ENCODE assay signal across 2 cellular contexts in the genomic region with DNA sequence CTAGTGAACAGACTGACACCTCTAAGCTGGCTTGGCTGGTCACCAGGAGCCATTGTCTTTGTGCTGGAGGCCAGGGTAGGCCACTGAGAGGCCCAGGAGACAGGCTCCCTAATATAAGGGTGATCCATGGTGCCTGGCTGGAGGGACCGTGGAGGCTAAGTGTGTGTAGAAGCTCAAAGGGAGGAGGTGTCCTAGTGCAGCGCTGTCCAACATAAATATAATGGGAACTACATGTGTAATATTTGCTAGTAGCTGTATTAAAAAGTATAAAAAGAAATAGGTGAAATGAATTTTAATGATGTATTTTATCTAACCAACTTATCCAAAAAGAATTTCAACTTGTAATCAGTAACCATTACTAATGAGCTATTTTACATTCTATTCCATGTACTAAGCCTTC.
TF ChIP-seq lines count a peak whose summit lies in the region.

No MANE protein-coding gene starts in this region.

TF ChIP-seq in HEK293, 187 proteins besides CTCF, POLR2A, EP300 and RAD21:
- TF ChIP-seq, protein P1, sequence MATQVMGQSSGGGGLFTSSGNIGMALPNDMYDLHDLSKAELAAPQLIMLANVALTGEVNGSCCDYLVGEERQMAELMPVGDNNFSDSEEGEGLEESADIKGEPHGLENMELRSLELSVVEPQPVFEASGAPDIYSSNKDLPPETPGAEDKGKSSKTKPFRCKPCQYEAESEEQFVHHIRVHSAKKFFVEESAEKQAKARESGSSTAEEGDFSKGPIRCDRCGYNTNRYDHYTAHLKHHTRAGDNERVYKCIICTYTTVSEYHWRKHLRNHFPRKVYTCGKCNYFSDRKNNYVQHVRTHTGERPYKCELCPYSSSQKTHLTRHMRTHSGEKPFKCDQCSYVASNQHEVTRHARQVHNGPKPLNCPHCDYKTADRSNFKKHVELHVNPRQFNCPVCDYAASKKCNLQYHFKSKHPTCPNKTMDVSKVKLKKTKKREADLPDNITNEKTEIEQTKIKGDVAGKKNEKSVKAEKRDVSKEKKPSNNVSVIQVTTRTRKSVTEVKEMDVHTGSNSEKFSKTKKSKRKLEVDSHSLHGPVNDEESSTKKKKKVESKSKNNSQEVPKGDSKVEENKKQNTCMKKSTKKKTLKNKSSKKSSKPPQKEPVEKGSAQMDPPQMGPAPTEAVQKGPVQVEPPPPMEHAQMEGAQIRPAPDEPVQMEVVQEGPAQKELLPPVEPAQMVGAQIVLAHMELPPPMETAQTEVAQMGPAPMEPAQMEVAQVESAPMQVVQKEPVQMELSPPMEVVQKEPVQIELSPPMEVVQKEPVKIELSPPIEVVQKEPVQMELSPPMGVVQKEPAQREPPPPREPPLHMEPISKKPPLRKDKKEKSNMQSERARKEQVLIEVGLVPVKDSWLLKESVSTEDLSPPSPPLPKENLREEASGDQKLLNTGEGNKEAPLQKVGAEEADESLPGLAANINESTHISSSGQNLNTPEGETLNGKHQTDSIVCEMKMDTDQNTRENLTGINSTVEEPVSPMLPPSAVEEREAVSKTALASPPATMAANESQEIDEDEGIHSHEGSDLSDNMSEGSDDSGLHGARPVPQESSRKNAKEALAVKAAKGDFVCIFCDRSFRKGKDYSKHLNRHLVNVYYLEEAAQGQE (tag by site-specific recombination; IDR thresholded peaks at IDR 0.05), result peak; percentile 78
- no peak for TF ChIP-seq YY1 (tag by site-specific recombination; IDR thresholded peaks at IDR 0.05)
- TF ChIP-seq ZNF133 (tag by site-specific recombination; IDR thresholded peaks at IDR 0.05), result peak; percentile 78

TF ChIP-seq in endothelial cell of umbilical vein, 7 proteins besides CTCF, POLR2A, EP300 and RAD21:
- no peak for TF ChIP-seq FOS (IDR thresholded peaks at IDR 0.05; ENCODE audit: borderline replicate concordance, insufficient read depth, low read length)
- TF ChIP-seq POLR2AphosphoS5 (IDR thresholded peaks at IDR 0.05; ENCODE audit: insufficient read depth, low read depth, low read length), result no peak
- no peak for TF ChIP-seq MYC (IDR thresholded peaks at IDR 0.05; ENCODE audit: low read depth, low read length)
- no peak for TF ChIP-seq GATA2 (IDR thresholded peaks at IDR 0.05; ENCODE audit: insufficient read depth, insufficient read length, low read depth, low read length)
- TF ChIP-seq, protein P2, sequence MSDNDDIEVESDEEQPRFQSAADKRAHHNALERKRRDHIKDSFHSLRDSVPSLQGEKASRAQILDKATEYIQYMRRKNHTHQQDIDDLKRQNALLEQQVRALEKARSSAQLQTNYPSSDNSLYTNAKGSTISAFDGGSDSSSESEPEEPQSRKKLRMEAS (IDR thresholded peaks at IDR 0.05; ENCODE audit: insufficient read depth, insufficient read length), result no peak
- TF ChIP-seq JUN (IDR thresholded peaks at IDR 0.05; ENCODE audit: borderline replicate concordance, insufficient read depth, insufficient read length, low read depth), result no peak
- TF ChIP-seq EZH2 (IDR thresholded peaks at IDR 0.05; ENCODE audit: borderline replicate concordance, low read depth, low read length, severe bottlenecking), result no peak
TF ChIP-seq in endothelial cell of umbilical vein: peak in this region for 0.
